ENCODE assay signal across 8 cellular contexts in genomic region chr16:67842509-67843342, GRCh38. TPM values are rescaled to one million over a fixed set of nuclear protein-coding genes. Genes with fewer than 3 reads are reported as not detected.
DNase-seq lines count a peak whose midpoint lies in the region; ATAC-seq and TF ChIP-seq lines count a peak whose summit lies in the region.

No MANE protein-coding gene starts in this region.

- H4K20me1 ChIP-seq in OCI-LY7 (ENCODE audit: insufficient read depth, low read length) (peaks cover 12% of the 10 kb centered on the region; the same call in 1 of the 2 replicates), neural progenitor cell (ENCODE audit: low read depth) (peaks cover 31% of the 10 kb centered on the region)

- no peaks in the 10 kb centered on the region for H3K27me3 Mint-ChIP-seq in neural progenitor cell (ENCODE audit: insufficient read depth, low read depth)

- peak overlapping the region; percentile 78 for H3K27ac ChIP-seq in OCI-LY7 (ENCODE audit: low read depth, low read length, poor library complexity, severe bottlenecking)
- no peak overlapping the region for H3K27ac ChIP-seq in neural progenitor cell
- H3K27ac ChIP-seq in temporal lobe (ENCODE audit: low read depth, low read length) = peak overlapping the region; percentile 98

- POLR2A ChIA-PET in OCI-LY7 (lab: Charles Lee) = interaction anchor here (0.5 to 1.1 kb wide), 2 partner anchors 21 to 394 kb away, joined by 3 read pairs; no protein-coding TSS in a partner anchor

- H3K27ac Mint-ChIP-seq in neural progenitor cell = peak overlapping the region; percentile 74

- TF ChIP-seq CTCF in OCI-LY7 (conservative IDR thresholded peaks at IDR 0.05; ENCODE audit: low read length) = peak; percentile 64
- TF ChIP-seq CTCF in neural progenitor cell (IDR thresholded peaks at IDR 0.05) = peak; percentile 54

- TSS peak; percentile 34 for BruUV-seq in OCI-LY7 (replicated peaks; lab: Mats Ljungman, UMichigan)

- CTCF ChIA-PET in OCI-LY7 (lab: Charles Lee; ENCODE audit: unreplicated experiment) = interaction anchor here (1.0 kb wide), 1 partner anchor 32 kb away, joined by 3 read pairs; no protein-coding TSS in a partner anchor

- no peaks in the 10 kb centered on the region for H3K9me2 ChIP-seq in OCI-LY7 (ENCODE audit: insufficient read depth, low read length)

- peak; percentile 74 for DNase-seq in Right ventricle myocardium inferior (ENCODE audit: missing footprints)
- DNase-seq in cardiac septum (ENCODE audit: low spot score) = no peak
- peak; percentile 75 for DNase-seq in OCI-LY7 (ENCODE audit: low spot score)
- peak; percentile 60 for DNase-seq in activated effector memory CD4-positive, alpha-beta T cell treated with Interleukin-2 at 50 U/mL for 16 hours
- peak; percentile 17 for DNase-seq in fibroblast of the conjunctiva (ENCODE audit: low read depth)
- peak; percentile 83 for DNase-seq in neural progenitor cell (ENCODE audit: low spot score)

- no peaks in the 10 kb centered on the region for H3K27me3 ChIP-seq in neural progenitor cell

- peak; percentile 14 for ATAC-seq in Right ventricle myocardium inferior
- ATAC-seq in HG02981 (IDR thresholded peaks at IDR 0.05; ENCODE audit: unreplicated experiment) = peak; percentile 4

- no peaks in the 10 kb centered on the region for H3K36me3 Mint-ChIP-seq in neural progenitor cell

- peaks cover 38% of the 10 kb centered on the region for H3F3A ChIP-seq in neural progenitor cell (ENCODE audit: low read depth)

- H3K9me3 ChIP-seq in OCI-LY7 (ENCODE audit: low read length) = no peaks in the 10 kb centered on the region
- H3K9me3 ChIP-seq in neural progenitor cell (ENCODE audit: low read depth) = no peaks in the 10 kb centered on the region

- peak overlapping the region; percentile 87 for H2AFZ ChIP-seq in OCI-LY7 (ENCODE audit: low read length)
- H2AFZ ChIP-seq in neural progenitor cell (replicated peaks) = peak overlapping the region; percentile 100

- H3K9me3 Mint-ChIP-seq in neural progenitor cell = no peaks in the 10 kb centered on the region

- peak overlapping the region; percentile 99 for H3K4me3 ChIP-seq in OCI-LY7 (ENCODE audit: low read depth, low read length, poor library complexity, severe bottlenecking)
- H3K4me3 ChIP-seq in neural progenitor cell = peak overlapping the region; percentile 96

- peaks cover 37% of the 10 kb centered on the region for H3K4me1 Mint-ChIP-seq in neural progenitor cell

- H3K4me1 ChIP-seq in OCI-LY7 (ENCODE audit: insufficient read depth, low read length, poor library complexity, severe bottlenecking) = peaks cover 37% of the 10 kb centered on the region
- H3K4me1 ChIP-seq in neural progenitor cell = peaks cover 24% of the 10 kb centered on the region

- H3K79me2 ChIP-seq in OCI-LY7 (ENCODE audit: insufficient read depth, low read depth, low read length) (peaks cover 42% of the 10 kb centered on the region), neural progenitor cell (ENCODE audit: low read depth) (peaks cover 41% of the 10 kb centered on the region)

- intact Hi-C loops in Right ventricle myocardium inferior (cut with DNase I) (no loop called here), cardiac septum (cut with DNase I) (loop anchor here (2.0 kb wide), 1 partner anchor 30 kb away; the partner anchor contains the start of gene EDC4), OCI-LY7 (cut with micrococcal nuclease; ENCODE audit: unreplicated experiment) (loop anchor here (2.0 kb wide), 1 partner anchor 86 kb away; no protein-coding TSS in a partner anchor)

- H3K9ac ChIP-seq in neural progenitor cell = peak overlapping the region; percentile 44

- H3K4me3 Mint-ChIP-seq in neural progenitor cell = peak overlapping the region; percentile 93

- H3K36me3 ChIP-seq in OCI-LY7 (ENCODE audit: insufficient read depth, low read length) = peaks cover 6% of the 10 kb centered on the region; the same call in 1 of the 2 replicates
- no peaks in the 10 kb centered on the region for H3K36me3 ChIP-seq in neural progenitor cell

- peak overlapping the region; percentile 98 for H3K4me2 ChIP-seq in OCI-LY7 (ENCODE audit: low read length)
- peak overlapping the region; percentile 91 for H3K4me2 ChIP-seq in neural progenitor cell

RNA-seq across cellular contexts. Expression of gene THAP11, which starts 0.6 kb away (rescaled TPM):
- total RNA-seq in Right ventricle myocardium inferior (32.3 TPM), cardiac septum (23.0 TPM), OCI-LY7 (2022) (38.8 and 39.5 TPM in 2 replicates), neural progenitor cell (ENCODE audit: low replicate concordance) (27.3 and 46.5 TPM in 2 replicates), temporal lobe (16.7 TPM)
- 52.9 and 66.3 TPM in 2 replicates for total RNA-seq in OCI-LY7 (2014; rRNA removed; shearing (Covaris generic))

RNA-seq across cellular contexts. Expression of gene NUTF2, which starts 4.0 kb away (rescaled TPM):
- 86.6 TPM for total RNA-seq in Right ventricle myocardium inferior
- 87.1 TPM for total RNA-seq in cardiac septum
- 168 and 187 TPM in 2 replicates for total RNA-seq in OCI-LY7 (2014; rRNA removed; shearing (Covaris generic))
- total RNA-seq in OCI-LY7 (2022) = 143 and 144 TPM in 2 replicates
- total RNA-seq in neural progenitor cell (ENCODE audit: low replicate concordance) = 133 and 221 TPM in 2 replicates
- total RNA-seq in temporal lobe = 58.8 TPM

RNA-seq across cellular contexts. Expression of gene CENPT, which starts 4.8 kb away (rescaled TPM):
- total RNA-seq in Right ventricle myocardium inferior (21.3 TPM), cardiac septum (27.9 TPM), OCI-LY7 (2022) (48.9 and 55.4 TPM in 2 replicates), neural progenitor cell (ENCODE audit: low replicate concordance) (36.2 and 60.4 TPM in 2 replicates), temporal lobe (23.8 TPM)
- total RNA-seq in OCI-LY7 (2014; rRNA removed; shearing (Covaris generic)) = 74.7 and 85.3 TPM in 2 replicates

RNA-seq across cellular contexts. Expression of gene EDC4, which starts 30.1 kb away (rescaled TPM):
- total RNA-seq in Right ventricle myocardium inferior (35.4 TPM), cardiac septum (43.8 TPM), OCI-LY7 (2022) (86.6 and 100 TPM in 2 replicates), neural progenitor cell (ENCODE audit: low replicate concordance) (32.7 and 54.2 TPM in 2 replicates), temporal lobe (51.9 TPM)
- 58.4 and 89.6 TPM in 2 replicates for total RNA-seq in OCI-LY7 (2014; rRNA removed; shearing (Covaris generic))

RNA-seq across cellular contexts. Expression of gene TSNAXIP1, which starts 36.0 kb away (rescaled TPM):
- 0.41 TPM for total RNA-seq in Right ventricle myocardium inferior
- 0.51 TPM for total RNA-seq in cardiac septum
- 0.28 and 0.76 TPM in 2 replicates for total RNA-seq in OCI-LY7 (2014; rRNA removed; shearing (Covaris generic))
- total RNA-seq in OCI-LY7 (2022) = 0.68 and 0.91 TPM in 2 replicates
- 2.8 and 2.9 TPM in 2 replicates for total RNA-seq in neural progenitor cell (ENCODE audit: low replicate concordance)
- total RNA-seq in temporal lobe = 3.0 TPM
